In the genomic region with DNA sequence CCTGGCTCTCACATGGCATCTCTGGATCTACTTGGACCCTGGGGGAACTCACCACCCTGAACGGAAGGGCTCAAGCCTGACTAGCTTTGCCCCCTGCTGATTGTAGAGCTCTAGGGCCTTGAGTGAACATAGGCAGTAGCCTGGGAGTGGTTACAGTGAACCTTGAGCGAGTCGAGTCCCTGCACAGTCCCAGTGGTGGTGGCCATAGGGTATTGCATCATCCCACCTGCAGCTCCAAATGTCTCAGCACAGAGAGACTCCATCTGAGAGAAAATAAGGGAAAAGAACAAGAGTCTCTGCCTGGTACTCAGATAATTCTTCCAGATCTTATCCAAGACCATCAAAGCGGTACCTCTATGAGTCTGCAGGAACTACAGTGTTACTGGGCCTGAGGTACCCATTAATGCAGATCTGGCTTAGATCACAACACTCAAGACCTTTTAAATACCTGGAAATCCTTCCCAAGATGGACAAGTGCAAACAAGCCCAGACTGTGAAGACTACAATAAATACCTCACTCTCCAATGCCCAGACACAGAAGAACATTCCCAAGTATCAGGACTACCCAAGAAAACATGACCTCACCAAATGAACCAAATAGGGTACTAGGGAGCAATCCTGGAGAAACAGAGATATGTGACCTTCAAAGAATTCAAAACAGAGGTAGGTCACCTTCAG, we compare ENCODE assay signal across 1 cellular context.
TF ChIP-seq lines count a peak whose summit lies in the region.

No MANE protein-coding gene starts in this region.

TF ChIP-seq in HepG2, 621 proteins besides CTCF, POLR2A, EP300 and RAD21 (continued from another document):
- TF ChIP-seq, protein P1, sequence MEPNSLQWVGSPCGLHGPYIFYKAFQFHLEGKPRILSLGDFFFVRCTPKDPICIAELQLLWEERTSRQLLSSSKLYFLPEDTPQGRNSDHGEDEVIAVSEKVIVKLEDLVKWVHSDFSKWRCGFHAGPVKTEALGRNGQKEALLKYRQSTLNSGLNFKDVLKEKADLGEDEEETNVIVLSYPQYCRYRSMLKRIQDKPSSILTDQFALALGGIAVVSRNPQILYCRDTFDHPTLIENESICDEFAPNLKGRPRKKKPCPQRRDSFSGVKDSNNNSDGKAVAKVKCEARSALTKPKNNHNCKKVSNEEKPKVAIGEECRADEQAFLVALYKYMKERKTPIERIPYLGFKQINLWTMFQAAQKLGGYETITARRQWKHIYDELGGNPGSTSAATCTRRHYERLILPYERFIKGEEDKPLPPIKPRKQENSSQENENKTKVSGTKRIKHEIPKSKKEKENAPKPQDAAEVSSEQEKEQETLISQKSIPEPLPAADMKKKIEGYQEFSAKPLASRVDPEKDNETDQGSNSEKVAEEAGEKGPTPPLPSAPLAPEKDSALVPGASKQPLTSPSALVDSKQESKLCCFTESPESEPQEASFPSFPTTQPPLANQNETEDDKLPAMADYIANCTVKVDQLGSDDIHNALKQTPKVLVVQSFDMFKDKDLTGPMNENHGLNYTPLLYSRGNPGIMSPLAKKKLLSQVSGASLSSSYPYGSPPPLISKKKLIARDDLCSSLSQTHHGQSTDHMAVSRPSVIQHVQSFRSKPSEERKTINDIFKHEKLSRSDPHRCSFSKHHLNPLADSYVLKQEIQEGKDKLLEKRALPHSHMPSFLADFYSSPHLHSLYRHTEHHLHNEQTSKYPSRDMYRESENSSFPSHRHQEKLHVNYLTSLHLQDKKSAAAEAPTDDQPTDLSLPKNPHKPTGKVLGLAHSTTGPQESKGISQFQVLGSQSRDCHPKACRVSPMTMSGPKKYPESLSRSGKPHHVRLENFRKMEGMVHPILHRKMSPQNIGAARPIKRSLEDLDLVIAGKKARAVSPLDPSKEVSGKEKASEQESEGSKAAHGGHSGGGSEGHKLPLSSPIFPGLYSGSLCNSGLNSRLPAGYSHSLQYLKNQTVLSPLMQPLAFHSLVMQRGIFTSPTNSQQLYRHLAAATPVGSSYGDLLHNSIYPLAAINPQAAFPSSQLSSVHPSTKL (CRISPR knock-in tag; IDR thresholded peaks at IDR 0.05): no peak
- TF ChIP-seq ZNF12 (CRISPR knock-in tag; IDR thresholded peaks at IDR 0.05): no peak
- TF ChIP-seq KLF16 (CRISPR knock-in tag; IDR thresholded peaks at IDR 0.05): no peak
- no peak for TF ChIP-seq ZNF576 (CRISPR knock-in tag; IDR thresholded peaks at IDR 0.05)
- TF ChIP-seq HMGA1 (CRISPR knock-in tag; conservative IDR thresholded peaks at IDR 0.05): no peak
- TF ChIP-seq SRF (IDR thresholded peaks at IDR 0.05; ENCODE audit: low read depth, low read length): no peak
- TF ChIP-seq YEATS4 (CRISPR knock-in tag; IDR thresholded peaks at IDR 0.05; ENCODE audit: borderline replicate concordance): peak; percentile 30; the same call in 1 of the 2 replicates
- TF ChIP-seq, protein P2, sequence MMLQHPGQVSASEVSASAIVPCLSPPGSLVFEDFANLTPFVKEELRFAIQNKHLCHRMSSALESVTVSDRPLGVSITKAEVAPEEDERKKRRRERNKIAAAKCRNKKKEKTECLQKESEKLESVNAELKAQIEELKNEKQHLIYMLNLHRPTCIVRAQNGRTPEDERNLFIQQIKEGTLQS (CRISPR knock-in tag; IDR thresholded peaks at IDR 0.05): peak; percentile 83
- TF ChIP-seq ZBTB20 (CRISPR knock-in tag; IDR thresholded peaks at IDR 0.05; ENCODE audit: borderline replicate concordance, low read depth): no peak
- no peak for TF ChIP-seq CCAR2 (optimal IDR thresholded peaks at IDR 0.05; ENCODE audit: low read depth, low read length)
- peak; percentile 23; the same call in 1 of the 2 replicates for TF ChIP-seq ZNF331 (CRISPR knock-in tag; IDR thresholded peaks at IDR 0.05)
- no peak for TF ChIP-seq PLRG1 (conservative IDR thresholded peaks at IDR 0.05)
- no peak for TF ChIP-seq MXD1 (CRISPR knock-in tag; IDR thresholded peaks at IDR 0.05)
- TF ChIP-seq, protein P3, sequence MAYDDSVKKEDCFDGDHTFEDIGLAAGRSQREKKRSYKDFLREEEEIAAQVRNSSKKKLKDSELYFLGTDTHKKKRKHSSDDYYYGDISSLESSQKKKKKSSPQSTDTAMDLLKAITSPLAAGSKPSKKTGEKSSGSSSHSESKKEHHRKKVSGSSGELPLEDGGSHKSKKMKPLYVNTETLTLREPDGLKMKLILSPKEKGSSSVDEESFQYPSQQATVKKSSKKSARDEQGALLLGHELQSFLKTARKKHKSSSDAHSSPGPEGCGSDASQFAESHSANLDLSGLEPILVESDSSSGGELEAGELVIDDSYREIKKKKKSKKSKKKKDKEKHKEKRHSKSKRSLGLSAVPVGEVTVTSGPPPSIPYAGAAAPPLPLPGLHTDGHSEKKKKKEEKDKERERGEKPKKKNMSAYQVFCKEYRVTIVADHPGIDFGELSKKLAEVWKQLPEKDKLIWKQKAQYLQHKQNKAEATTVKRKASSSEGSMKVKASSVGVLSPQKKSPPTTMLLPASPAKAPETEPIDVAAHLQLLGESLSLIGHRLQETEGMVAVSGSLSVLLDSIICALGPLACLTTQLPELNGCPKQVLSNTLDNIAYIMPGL (CRISPR knock-in tag; IDR thresholded peaks at IDR 0.05; ENCODE audit: borderline replicate concordance in 1 of 2, low read depth in 1 of 2): no peak
- TF ChIP-seq ATF4 (CRISPR knock-in tag; IDR thresholded peaks at IDR 0.05): peak; percentile 51 to 93; a peak in 2 of 4 replicates
- no peak for TF ChIP-seq HIVEP1 (CRISPR knock-in tag; IDR thresholded peaks at IDR 0.05)
- peak; percentile 94 for TF ChIP-seq CEBPG (CRISPR knock-in tag; IDR thresholded peaks at IDR 0.05)
- peak; percentile 95 for TF ChIP-seq CEBPB (IDR thresholded peaks at IDR 0.05; ENCODE audit: borderline replicate concordance, low read depth, low read length)
- TF ChIP-seq, protein P4, sequence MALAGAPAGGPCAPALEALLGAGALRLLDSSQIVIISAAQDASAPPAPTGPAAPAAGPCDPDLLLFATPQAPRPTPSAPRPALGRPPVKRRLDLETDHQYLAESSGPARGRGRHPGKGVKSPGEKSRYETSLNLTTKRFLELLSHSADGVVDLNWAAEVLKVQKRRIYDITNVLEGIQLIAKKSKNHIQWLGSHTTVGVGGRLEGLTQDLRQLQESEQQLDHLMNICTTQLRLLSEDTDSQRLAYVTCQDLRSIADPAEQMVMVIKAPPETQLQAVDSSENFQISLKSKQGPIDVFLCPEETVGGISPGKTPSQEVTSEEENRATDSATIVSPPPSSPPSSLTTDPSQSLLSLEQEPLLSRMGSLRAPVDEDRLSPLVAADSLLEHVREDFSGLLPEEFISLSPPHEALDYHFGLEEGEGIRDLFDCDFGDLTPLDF (CRISPR knock-in tag; IDR thresholded peaks at IDR 0.05): no peak
- peak; percentile 50 for TF ChIP-seq ATF7 (IDR thresholded peaks at IDR 0.05)
- no peak for TF ChIP-seq ATF7 (CRISPR knock-in tag; IDR thresholded peaks at IDR 0.05)
- no peak for TF ChIP-seq ZNF512 (CRISPR knock-in tag; IDR thresholded peaks at IDR 0.05)
- no peak for TF ChIP-seq MIXL1 (CRISPR knock-in tag; IDR thresholded peaks at IDR 0.05)
- no peak for TF ChIP-seq NAIF1 (CRISPR knock-in tag; IDR thresholded peaks at IDR 0.05; ENCODE audit: borderline replicate concordance)
- TF ChIP-seq ZNF878 (CRISPR knock-in tag; IDR thresholded peaks at IDR 0.05): no peak
- no peak for TF ChIP-seq ZNF670 (CRISPR knock-in tag; IDR thresholded peaks at IDR 0.05; ENCODE audit: borderline replicate concordance)
- TF ChIP-seq, protein P5, sequence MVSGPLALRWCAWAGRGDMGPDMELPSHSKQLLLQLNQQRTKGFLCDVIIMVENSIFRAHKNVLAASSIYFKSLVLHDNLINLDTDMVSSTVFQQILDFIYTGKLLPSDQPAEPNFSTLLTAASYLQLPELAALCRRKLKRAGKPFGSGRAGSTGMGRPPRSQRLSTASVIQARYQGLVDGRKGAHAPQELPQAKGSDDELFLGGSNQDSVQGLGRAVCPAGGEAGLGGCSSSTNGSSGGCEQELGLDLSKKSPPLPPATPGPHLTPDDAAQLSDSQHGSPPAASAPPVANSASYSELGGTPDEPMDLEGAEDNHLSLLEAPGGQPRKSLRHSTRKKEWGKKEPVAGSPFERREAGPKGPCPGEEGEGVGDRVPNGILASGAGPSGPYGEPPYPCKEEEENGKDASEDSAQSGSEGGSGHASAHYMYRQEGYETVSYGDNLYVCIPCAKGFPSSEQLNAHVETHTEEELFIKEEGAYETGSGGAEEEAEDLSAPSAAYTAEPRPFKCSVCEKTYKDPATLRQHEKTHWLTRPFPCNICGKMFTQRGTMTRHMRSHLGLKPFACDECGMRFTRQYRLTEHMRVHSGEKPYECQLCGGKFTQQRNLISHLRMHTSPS (CRISPR knock-in tag; IDR thresholded peaks at IDR 0.05; ENCODE audit: low read depth): no peak
- TF ChIP-seq ZNF644 (CRISPR knock-in tag; IDR thresholded peaks at IDR 0.05; ENCODE audit: low read depth): peak; percentile 92
